ENCODE assay signal across 8 cellular contexts in the genomic region with DNA sequence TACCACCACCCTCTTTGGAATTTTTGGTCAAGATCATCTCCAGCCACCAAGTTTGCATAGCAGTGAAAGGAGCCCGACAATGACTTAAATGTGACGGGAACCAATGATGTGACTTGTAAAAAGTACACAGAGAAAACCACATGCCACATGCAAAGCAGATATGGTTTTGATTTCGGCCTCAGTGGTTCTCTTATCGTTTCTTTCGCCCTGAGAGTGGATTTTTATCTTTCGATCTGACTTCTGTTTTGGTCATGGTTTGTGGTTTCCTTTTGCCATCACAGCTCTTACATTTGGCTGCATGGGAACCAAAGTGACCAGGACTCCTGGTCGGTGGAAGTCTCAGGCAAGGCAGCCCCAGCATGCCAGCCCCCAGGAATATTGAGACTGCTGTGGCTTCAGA. TPM values are rescaled to one million over a fixed set of nuclear protein-coding genes. Genes with fewer than 3 reads are reported as not detected.
A peak's percentile ranks its signal among the peaks of the same experiment; 100 is the strongest.
DNase-seq lines count a peak whose midpoint lies in the region; ATAC-seq and TF ChIP-seq lines count a peak whose summit lies in the region.

No MANE protein-coding gene starts in this region.

- TF ChIP-seq CTCF in activated B cell treated with CpG ODN at 0.5 μM for 24 hours (IDR thresholded peaks at IDR 0.05), result no peak
- TF ChIP-seq CTCF in left ventricle myocardium inferior (IDR thresholded peaks at IDR 0.05; ENCODE audit: borderline replicate concordance), result no peak

- H3K27ac Mint-ChIP-seq in activated B cell treated with CpG ODN at 0.5 μM for 24 hours, result peak overlapping the region; percentile 59
- no peak overlapping the region for H3K27ac Mint-ChIP-seq in stimulated activated naive CD8-positive, alpha-beta T cell treated with anti-CD3 and anti-CD28 coated beads, Interleukin-15, amount 100 ng/mL, for 72 hours

- no peak overlapping the region for H3K4me3 ChIP-seq in left ventricle myocardium inferior

- H3K36me3 Mint-ChIP-seq in activated B cell treated with CpG ODN at 0.5 μM for 24 hours (ENCODE audit: low read depth), result no peaks in the 10 kb centered on the region

- CTCF ChIA-PET in activated B cell treated with CpG ODN at 0.5 μM for 24 hours (lab: Charles Lee), result no interaction called here

- H3K9me3 ChIP-seq in left ventricle myocardium inferior (replicated peaks), result no peaks in the 10 kb centered on the region

- H3K27me3 ChIP-seq in left ventricle myocardium inferior (ENCODE audit: low read depth), result no peaks in the 10 kb centered on the region

- peak; percentile 53 for DNase-seq in stimulated activated CD4-positive, alpha-beta T cell treated with anti-CD3 and anti-CD28 coated beads, Interleukin-15, amount 100 ng/mL, for 24 hours
- DNase-seq in stimulated activated CD4-positive, alpha-beta T cell treated with anti-CD3 and anti-CD28 coated beads, Interleukin-4, amount 100 ng/mL, for 1 hour, result no peak
- no peak for DNase-seq in activated B cell treated with CpG ODN at 0.5 μM for 24 hours
- peak; percentile 56 to 75 for DNase-seq in stimulated activated naive CD8-positive, alpha-beta T cell treated with anti-CD3 and anti-CD28 coated beads, Interleukin-15, amount 100 ng/mL, for 72 hours
- DNase-seq in RKO (ENCODE audit: low spot score), result no peak
- DNase-seq in left ventricle myocardium inferior, result no peak
- no peak for DNase-seq in AG20443 (ENCODE audit: low spot score)

- H3K36me3 ChIP-seq in left ventricle myocardium inferior, result no peaks in the 10 kb centered on the region

- POLR2A ChIA-PET in activated B cell treated with CpG ODN at 0.5 μM for 24 hours (lab: Charles Lee), result no interaction called here

- no peak overlapping the region for H3K27ac ChIP-seq in left ventricle myocardium inferior (replicated peaks)

- ATAC-seq in HG03066 (IDR thresholded peaks at IDR 0.05; ENCODE audit: low read depth, unreplicated experiment), result peak; percentile 97
- peak; percentile 81 for ATAC-seq in activated B cell treated with CpG ODN at 0.5 μM for 24 hours (ENCODE audit: low read depth)
- peak; percentile 87 for ATAC-seq in stimulated activated naive CD8-positive, alpha-beta T cell treated with anti-CD3 and anti-CD28 coated beads, Interleukin-15, amount 100 ng/mL, for 72 hours

- H3K27me3 Mint-ChIP-seq in activated B cell treated with CpG ODN at 0.5 μM for 24 hours, result peaks cover 62% of the 10 kb centered on the region
- peaks cover 87% of the 10 kb centered on the region for H3K27me3 Mint-ChIP-seq in stimulated activated naive CD8-positive, alpha-beta T cell treated with anti-CD3 and anti-CD28 coated beads, Interleukin-15, amount 100 ng/mL, for 72 hours

- peaks cover 33% of the 10 kb centered on the region for H3K4me1 ChIP-seq in left ventricle myocardium inferior

- H3K9me3 Mint-ChIP-seq in activated B cell treated with CpG ODN at 0.5 μM for 24 hours, result no peaks in the 10 kb centered on the region
- no peaks in the 10 kb centered on the region for H3K9me3 Mint-ChIP-seq in stimulated activated naive CD8-positive, alpha-beta T cell treated with anti-CD3 and anti-CD28 coated beads, Interleukin-15, amount 100 ng/mL, for 72 hours

- no peak overlapping the region for H3K4me3 Mint-ChIP-seq in activated B cell treated with CpG ODN at 0.5 μM for 24 hours
- H3K4me3 Mint-ChIP-seq in stimulated activated naive CD8-positive, alpha-beta T cell treated with anti-CD3 and anti-CD28 coated beads, Interleukin-15, amount 100 ng/mL, for 72 hours, result no peak overlapping the region

- peaks cover 26% of the 10 kb centered on the region for H3K4me1 Mint-ChIP-seq in activated B cell treated with CpG ODN at 0.5 μM for 24 hours
- H3K4me1 Mint-ChIP-seq in stimulated activated naive CD8-positive, alpha-beta T cell treated with anti-CD3 and anti-CD28 coated beads, Interleukin-15, amount 100 ng/mL, for 72 hours, result peaks cover 33% of the 10 kb centered on the region

- intact Hi-C loops in activated B cell treated with CpG ODN at 0.5 μM for 24 hours (cut with micrococcal nuclease) (loop anchor here (1.0 to 10.0 kb wide), 4 partner anchors 19 to 703 kb away; a partner anchor contains a TSS), left ventricle myocardium inferior (cut with micrococcal nuclease) (no loop called here)

RNA-seq across cellular contexts. Expression of a gene that starts 31.5 kb away (rescaled TPM):
- 0.71 and 2.2 TPM in 2 replicates for total RNA-seq in activated B cell treated with CpG ODN at 0.5 μM for 24 hours
- total RNA-seq in left ventricle myocardium inferior, result 8.9 TPM

Comparison
In these comparisons a context has a peak if more than half of its experiments do, and no peak if none do; other contexts are left out.
1. DNase-seq: peak in stimulated activated CD4-positive, alpha-beta T cell treated with anti-CD3 and anti-CD28 coated beads, Interleukin-15, amount 100 ng/mL, for 24 hours (single experiment) and stimulated activated naive CD8-positive, alpha-beta T cell treated with anti-CD3 and anti-CD28 coated beads, Interleukin-15, amount 100 ng/mL, for 72 hours (2 of 2); none in stimulated activated CD4-positive, alpha-beta T cell treated with anti-CD3 and anti-CD28 coated beads, Interleukin-4, amount 100 ng/mL, for 1 hour (single experiment), activated B cell treated with CpG ODN at 0.5 μM for 24 hours (single experiment), RKO (single experiment), left ventricle myocardium inferior (single experiment) and AG20443 (single experiment).
2. Peak in every context shown above with its lines, with median percentiles within 50 percentile points of each other: ATAC-seq.